ENCODE assay signal across 7 cellular contexts in the genomic region with DNA sequence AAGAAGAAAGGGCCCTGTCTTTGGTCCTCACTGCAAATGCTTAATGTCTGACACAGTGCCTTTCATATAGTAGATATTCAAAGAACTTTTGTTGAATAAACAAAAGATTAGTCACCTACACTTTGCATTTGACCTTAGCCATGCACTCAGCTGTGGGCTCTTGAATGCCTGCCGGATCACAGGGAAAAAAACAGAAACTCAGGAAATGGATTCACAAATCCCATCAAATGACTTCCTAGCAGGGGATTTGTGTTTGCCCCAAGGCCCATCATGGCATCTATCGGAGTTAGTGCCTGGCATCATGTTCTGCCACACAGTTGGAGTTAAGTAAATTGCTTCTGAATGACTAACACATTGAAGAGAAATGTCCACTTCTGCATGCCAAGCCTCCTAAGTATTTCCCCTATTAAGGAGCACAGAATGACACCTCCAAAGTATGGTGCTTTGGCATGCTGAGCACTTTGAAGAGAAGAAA.
DNase-seq lines count a peak whose midpoint lies in the region; ATAC-seq and TF ChIP-seq lines count a peak whose summit lies in the region.

No MANE protein-coding gene starts in this region.

- no peaks in the 10 kb centered on the region for H3K27me3 ChIP-seq in adipocyte (replicated peaks; ENCODE audit: control insufficient read depth, insufficient read depth, low read length)
- no peaks in the 10 kb centered on the region for H3K27me3 ChIP-seq in right cardiac atrium (ENCODE audit: control insufficient read depth, insufficient read depth)
- H3K27me3 ChIP-seq in uterus, result no peaks in the 10 kb centered on the region

- ATAC-seq in right cardiac atrium, result peak; percentile 15 to 30
- ATAC-seq in GM21723 (IDR thresholded peaks at IDR 0.05; ENCODE audit: unreplicated experiment), result no peak

- H3K9me3 ChIP-seq in adipocyte (ENCODE audit: control insufficient read depth, low read length), result no peaks in the 10 kb centered on the region
- H3K9me3 ChIP-seq in right cardiac atrium (ENCODE audit: control insufficient read depth, low read length), result no peaks in the 10 kb centered on the region
- no peaks in the 10 kb centered on the region for H3K9me3 ChIP-seq in uterus

- H3K4me1 ChIP-seq in adipocyte (ENCODE audit: control insufficient read depth, insufficient read depth, low read length), result peaks cover 32% of the 10 kb centered on the region
- H3K4me1 ChIP-seq in right cardiac atrium (ENCODE audit: control insufficient read depth, insufficient read depth, low read length), result peaks cover 3% of the 10 kb centered on the region
- H3K4me1 ChIP-seq in uterus, result no peaks in the 10 kb centered on the region

- H3K27ac ChIP-seq in right cardiac atrium (ENCODE audit: low read length) (peak overlapping the region; percentile 82), substantia nigra (ENCODE audit: low read depth, low read length, poor library complexity, severe bottlenecking) (peak overlapping the region; percentile 68), uterus (no peak overlapping the region)

- DNase-seq in HS-5 (ENCODE audit: low read depth), result peak; percentile 91
- DNase-seq in adipocyte (ENCODE audit: low read depth), result peak; percentile 68
- DNase-seq in right cardiac atrium, result no peak
- DNase-seq in substantia nigra (lab: John Stamatoyannopoulos, UW), result no peak
- no peak for DNase-seq in uterus
- no peak for DNase-seq in hippocampal formation (lab: John Stamatoyannopoulos, UW)

- TF ChIP-seq POLR2A in uterus (IDR thresholded peaks at IDR 0.05), result no peak

- no peak for TF ChIP-seq CTCF in uterus (IDR thresholded peaks at IDR 0.05)

- intact Hi-C loops in right cardiac atrium (cut with DNase I), result loop anchor here in 3 of 4 donors (5.0 to 10.0 kb wide), 3 partner anchors 42 to 127 kb away; no protein-coding TSS in a partner anchor
- intact Hi-C loops in uterus (cut with DNase I; ENCODE audit: low total_unique reads), result no loop called here

- no peak overlapping the region for H3K4me3 ChIP-seq in adipocyte (ENCODE audit: low read length)
- no peak overlapping the region for H3K4me3 ChIP-seq in right cardiac atrium (ENCODE audit: low read length)
- no peak overlapping the region for H3K4me3 ChIP-seq in uterus

- no peak overlapping the region for H3K9ac ChIP-seq in adipocyte (ENCODE audit: low read length)

- WGBS in right cardiac atrium, result 41% methylated on average over 2 of the region's 2 CpGs

- H3K36me3 ChIP-seq in adipocyte (ENCODE audit: control insufficient read depth, insufficient read depth, low read length, severe bottlenecking) (no peaks in the 10 kb centered on the region), uterus (no peaks in the 10 kb centered on the region)

Comparison
In these comparisons a context has a peak if more than half of its experiments do, and no peak if none do; other contexts are left out.
1. DNase-seq: peak in HS-5 (single experiment) and adipocyte (single experiment); none in right cardiac atrium (0 of 3), substantia nigra (0 of 49), uterus (0 of 2) and hippocampal formation (0 of 2).
2. H3K27ac ChIP-seq: peak in right cardiac atrium (single experiment) and substantia nigra (single experiment); none in uterus (0 of 2).